In the genomic region with DNA sequence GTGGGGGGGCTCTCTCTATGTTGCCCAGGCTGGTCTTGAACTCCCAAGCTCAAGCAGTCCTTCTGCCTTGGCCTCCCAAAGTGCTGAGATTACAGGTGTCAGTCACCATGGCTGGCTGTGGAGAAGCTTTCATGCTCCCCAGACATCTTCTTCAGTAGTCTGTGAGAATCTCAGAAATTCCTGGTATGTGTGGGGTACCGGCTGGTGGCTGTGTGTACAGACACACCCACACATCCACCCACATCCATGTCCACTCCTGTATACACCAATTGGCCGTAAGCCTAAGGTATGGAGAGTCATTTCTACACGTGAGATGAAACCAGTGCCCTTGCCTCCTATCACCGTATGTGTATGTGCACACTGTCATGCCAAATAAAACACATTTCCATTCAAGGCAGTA, we compare ENCODE assay signal across 26 cellular contexts. TPM values are rescaled to one million over a fixed set of nuclear protein-coding genes. Genes with fewer than 3 reads are reported as not detected.
"Had no signal": no experiment of that assay in that cellular context is flagged by ENCODE, and none has a peak within 500 bp of the region (broad histone marks: within the 10 kb centered on the region; RNA-seq: fewer than 3 reads in every experiment).

No MANE protein-coding gene starts in this region.

- H3K36me3 ChIP-seq: gastrocnemius medialis, heart right ventricle, left ventricle myocardium inferior, lower lobe of right lung, neutrophil, sigmoid colon, thoracic aorta, transverse colon, vagina had no signal

- H3K27ac Mint-ChIP-seq: nephron progenitor cell had no signal

- DNase-seq: effector memory CD4-positive, alpha-beta T cell; gastrocnemius medialis; heart right ventricle; hypothalamus; islet precursor cell; left ventricle myocardium inferior; lower lobe of right lung; mesenchymal stem cell; naive thymus-derived CD4-positive, alpha-beta T cell; nephron progenitor cell; posterior cingulate gyrus; sigmoid colon; stimulated activated CD4-positive, alpha-beta T cell treated with anti-CD3 and anti-CD28 coated beads, Interleukin-2, amount 100 ng/mL, for 24 hours; stimulated activated CD4-positive, alpha-beta T cell treated with anti-CD3 and anti-CD28 coated beads, Interleukin-4, amount 100 ng/mL, for 4 hours; stimulated activated naive CD4-positive, alpha-beta T cell; stomach; substantia nigra; transverse colon had no signal

- H3K4me3 Mint-ChIP-seq: naive thymus-derived CD4-positive, alpha-beta T cell; nephron progenitor cell had no signal

- H3K4me1 ChIP-seq: gastrocnemius medialis, left ventricle myocardium inferior, sigmoid colon had no signal

- H3K9me3 ChIP-seq: gastrocnemius medialis, left ventricle myocardium inferior, lower lobe of right lung, neutrophil, sigmoid colon, stomach, thoracic aorta, transverse colon, vagina had no signal

- H3K27ac ChIP-seq: gastrocnemius medialis, heart right ventricle, left ventricle myocardium inferior, lower lobe of right lung, neutrophil, sigmoid colon, stomach, transverse colon, vagina had no signal

- H3K27me3 ChIP-seq: gastrocnemius medialis, heart right ventricle, neutrophil, sigmoid colon, stomach, transverse colon, vagina had no signal

- H3K36me3 Mint-ChIP-seq: naive thymus-derived CD4-positive, alpha-beta T cell had no signal

- H3K4me3 ChIP-seq: gastrocnemius medialis, heart right ventricle, left ventricle myocardium inferior, lower lobe of right lung, sigmoid colon, skin epidermis, stomach, thoracic aorta, transverse colon, vagina had no signal

- ATAC-seq: esophagus mucosa; gastrocnemius medialis; heart right ventricle; lower lobe of right lung; naive thymus-derived CD4-positive, alpha-beta T cell had no signal

RNA-seq across cellular contexts. Expression of gene GPRC5D, which starts 27.8 kb away (rescaled TPM):
- total RNA-seq: esophagus mucosa, fibroblast of villous mesenchyme, gastrocnemius medialis, heart right ventricle, left ventricle myocardium inferior, lower lobe of right lung, osteoblast, pulmonary artery endothelial cell, sigmoid colon, stomach, thoracic aorta, vagina had no signal
